In the genomic region with DNA sequence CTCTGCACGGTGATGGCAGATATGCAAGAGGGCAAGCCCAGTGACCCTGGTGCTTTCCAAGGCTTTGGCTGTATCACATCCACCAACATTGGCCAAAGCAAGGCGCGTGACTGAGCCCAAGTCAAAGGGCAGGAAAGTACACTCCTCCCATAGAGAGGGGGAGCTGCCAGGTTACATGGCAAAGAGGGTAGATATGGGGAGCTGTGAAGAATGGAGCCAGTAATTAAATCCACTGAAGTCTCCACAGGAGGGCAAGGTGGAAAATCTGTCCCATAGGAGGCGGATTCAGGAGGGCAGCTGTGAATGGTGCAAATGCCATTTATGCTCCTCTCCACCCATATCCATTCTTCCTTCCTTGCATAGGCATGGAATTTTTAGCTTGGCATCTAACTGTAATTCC, we compare ENCODE assay signal across 22 cellular contexts. TPM values are rescaled to one million over a fixed set of nuclear protein-coding genes. Genes with fewer than 3 reads are reported as not detected.
DNase-seq lines count a peak whose midpoint lies in the region; ATAC-seq, FAIRE-seq and TF ChIP-seq lines count a peak whose summit lies in the region.
"Had no signal": no experiment of that assay in that cellular context is flagged by ENCODE, and none has a peak within 500 bp of the region (broad histone marks: within the 10 kb centered on the region; RNA-seq: fewer than 3 reads in every experiment).

No MANE protein-coding gene starts in this region.

- TF ChIP-seq CTCF in C4-2B (conservative IDR thresholded peaks at IDR 0.05) (no peak), K562 (IDR thresholded peaks at IDR 0.05 in 2 of 3, conservative IDR thresholded peaks at IDR 0.05 in 1 of 3; ENCODE audit: insufficient read depth in 2 of 3, low read depth in 1 of 3, low read length in 3 of 3) (no peak), neural crest cell (conservative IDR thresholded peaks at IDR 0.05) (no peak)
- TF ChIP-seq CTCF in CD4-positive, alpha-beta T cell (IDR thresholded peaks at IDR 0.05) = no peak

- in situ Hi-C loops in K562 (cut with MboI) = no loop called here

- DNase-seq in NCI-H146 (lab: John Stamatoyannopoulos, UW) (peak; percentile 87), K562 (ENCODE audit: extremely low read depth in 1 of 4, low spot score in 3 of 4) (no peak), neural crest cell (ENCODE audit: low read depth, low spot score) (no peak), NCI-H1048 (lab: John Stamatoyannopoulos, UW) (no peak), NCI-H1105 (lab: John Stamatoyannopoulos, UW) (no peak)
- DNase-seq in CD4-positive, alpha-beta T cell = no peak
- DNase-seq: Caco-2; CD4-positive, CD25-positive, alpha-beta regulatory T cell; DMS79 treated with DMSO at 0.1 percent for 48 hours; GF-D8; GOT3; H7; HFFc6; IMR-90; KBM-7 had no signal

- CTCF ChIA-PET in K562 (lab: Yijun Ruan, JAX; ENCODE audit: low intra/inter-chr PET ratio) = no interaction called here
- CTCF ChIA-PET in CD4-positive, alpha-beta T cell (lab: Charles Lee) = no interaction called here

- POLR2A ChIA-PET in K562 (lab: Yijun Ruan, JAX) = interaction anchor here (1.2 to 1.4 kb wide), 2 partner anchors 7 to 32 kb away, joined by 3 to 4 read pairs; no protein-coding TSS in a partner anchor
- POLR2A ChIA-PET in CD4-positive, alpha-beta T cell (lab: Charles Lee) = no interaction called here

- ATAC-seq in K562 (no peak), GM19467 (IDR thresholded peaks at IDR 0.05; ENCODE audit: unreplicated experiment) (no peak)
- ATAC-seq in CD4-positive, alpha-beta T cell (ENCODE audit: poor library complexity) = no peak
- ATAC-seq: HCT116 had no signal

- no peaks in the 10 kb centered on the region for H3K9me3 ChIP-seq in K562 (replicated peaks; ENCODE audit: control insufficient read depth, insufficient read depth, low read depth, low read length)
- no peaks in the 10 kb centered on the region for H3K9me3 ChIP-seq in CD4-positive, alpha-beta T cell (ENCODE audit: control insufficient read depth, low read length)
- H3K9me3 ChIP-seq: BLaER1 treated with 17β-estradiol and CSF1 and Interleukin-3, amounts not matched to agents 10 nM and 100 nM; Caco-2 had no signal

- no peaks in the 10 kb centered on the region; a peak in 1 of 5 replicates for H3K4me1 ChIP-seq in K562 (replicated peaks in 1 of 2; ENCODE audit: control insufficient read depth in 2 of 2, insufficient read depth in 2 of 2, low read length in 2 of 2)
- H3K4me1 ChIP-seq: Caco-2 had no signal

- no peaks in the 10 kb centered on the region for H4K20me1 ChIP-seq in K562 (replicated peaks; ENCODE audit: control insufficient read depth, insufficient read depth, low read length)
- H4K20me1 ChIP-seq: BLaER1 treated with 17β-estradiol and CSF1 and Interleukin-3, amounts not matched to agents 10 nM and 100 nM had no signal

- no peaks in the 10 kb centered on the region for H3K27me3 Mint-ChIP-seq in neural crest cell (ENCODE audit: low read depth)
- peaks cover 14% of the 10 kb centered on the region for H3K27me3 Mint-ChIP-seq in CD4-positive, alpha-beta T cell

- TF ChIP-seq EP300 in K562 (IDR thresholded peaks at IDR 0.05; ENCODE audit: low read length) = no peak

- FAIRE-seq in K562 (lab: Jason Lieb, UNC) = peak; percentile 11
- FAIRE-seq: D721Med, HTR-8/SVneo had no signal

- no peak overlapping the region for H2AFZ ChIP-seq in K562 (ENCODE audit: low read depth, low read length)

- H3K9ac ChIP-seq in K562 (ENCODE audit: insufficient read depth in 1 of 2, low read depth in 2 of 2, low read length in 2 of 2) = no peak overlapping the region
- H3K9ac ChIP-seq: BLaER1 treated with 17β-estradiol and CSF1 and Interleukin-3, amounts not matched to agents 10 nM and 100 nM had no signal

- no peak overlapping the region for H3K4me3 ChIP-seq in K562
- H3K4me3 ChIP-seq: BLaER1 treated with 17β-estradiol and CSF1 and Interleukin-3, amounts not matched to agents 10 nM and 100 nM had no signal

- no peaks in the 10 kb centered on the region for H3K9me1 ChIP-seq in K562 (ENCODE audit: control insufficient read depth, insufficient read depth, low read length)

- no peaks in the 10 kb centered on the region for H3K36me3 ChIP-seq in K562 (ENCODE audit: control insufficient read depth, insufficient read depth, low read length)
- H3K36me3 ChIP-seq: BLaER1 treated with 17β-estradiol and CSF1 and Interleukin-3, amounts not matched to agents 10 nM and 100 nM had no signal

- H3K27ac ChIP-seq in C4-2B = peak overlapping the region; percentile 5; the same call in 1 of the 2 replicates
- H3K27ac ChIP-seq in K562 (ENCODE audit: extremely low read depth, low read depth, low read length) = no peak overlapping the region
- H3K27ac ChIP-seq in CD4-positive, alpha-beta T cell (ENCODE audit: low read depth, low read length) = no peak overlapping the region
- H3K27ac ChIP-seq: BLaER1 treated with 17β-estradiol and CSF1 and Interleukin-3, amounts not matched to agents 10 nM and 100 nM had no signal

- TF ChIP-seq RAD21 in K562 (CRISPR knock-in tag; conservative IDR thresholded peaks at IDR 0.05 in 1 of 2, IDR thresholded peaks at IDR 0.05 in 1 of 2) = no peak

- no peak overlapping the region for H3K4me3 Mint-ChIP-seq in neural crest cell
- H3K4me3 Mint-ChIP-seq in CD4-positive, alpha-beta T cell = no peak overlapping the region
- H3K4me3 Mint-ChIP-seq: B cell; CD4-positive, CD25-positive, alpha-beta regulatory T cell; HFFc6 had no signal

- H3K27me3 ChIP-seq in K562 (ENCODE audit: control insufficient read depth in 2 of 2, insufficient read depth in 2 of 2, low read length in 2 of 2) = peaks cover 29 to 30% of the 10 kb centered on the region in 2 experiments; a peak in 4 of 5 replicates
- H3K27me3 ChIP-seq in CD4-positive, alpha-beta T cell (ENCODE audit: control insufficient read depth, insufficient read depth, low read length) = peaks cover 5% of the 10 kb centered on the region
- H3K27me3 ChIP-seq: BLaER1 treated with 17β-estradiol and CSF1 and Interleukin-3, amounts not matched to agents 10 nM and 100 nM had no signal

- no TSS peak for BruUV-seq in K562 (replicated peaks; lab: Mats Ljungman, UMichigan)

- WGBS in K562 (ENCODE audit: insufficient coverage, low coverage, missing lambda C conversion rate) = 0% methylated on average over 4 of the region's 4 CpGs

- intact Hi-C loops in K562 (cut with micrococcal nuclease) = no loop called here
- intact Hi-C loops in CD4-positive, alpha-beta T cell (cut with DNase I, micrococcal nuclease) = no loop called here

- H3K27ac Mint-ChIP-seq in neural crest cell (ENCODE audit: unreplicated experiment) = peak overlapping the region; percentile 13
- H3K27ac Mint-ChIP-seq in CD4-positive, alpha-beta T cell = no peak overlapping the region
- H3K27ac Mint-ChIP-seq: B cell, HFFc6 had no signal

- H3K9me3 Mint-ChIP-seq in neural crest cell = peaks cover 4% of the 10 kb centered on the region
- no peaks in the 10 kb centered on the region for H3K9me3 Mint-ChIP-seq in CD4-positive, alpha-beta T cell
- H3K9me3 Mint-ChIP-seq: HFFc6 had no signal

- no peaks in the 10 kb centered on the region for H3K36me3 Mint-ChIP-seq in neural crest cell (ENCODE audit: low read depth)
- H3K36me3 Mint-ChIP-seq in CD4-positive, alpha-beta T cell (ENCODE audit: low read depth) = no peaks in the 10 kb centered on the region
- H3K36me3 Mint-ChIP-seq: CD4-positive, CD25-positive, alpha-beta regulatory T cell had no signal

- no peak for TF ChIP-seq POLR2A in K562 (conservative IDR thresholded peaks at IDR 0.05)

- no peak overlapping the region for H3K4me2 ChIP-seq in K562 (ENCODE audit: insufficient read depth, low read length)
- H3K4me2 ChIP-seq: BLaER1 treated with 17β-estradiol and CSF1 and Interleukin-3, amounts not matched to agents 10 nM and 100 nM had no signal

- peaks cover 23% of the 10 kb centered on the region for H3K4me1 Mint-ChIP-seq in neural crest cell
- H3K4me1 Mint-ChIP-seq in CD4-positive, alpha-beta T cell (ENCODE audit: low read depth) = no peaks in the 10 kb centered on the region
- H3K4me1 Mint-ChIP-seq: B cell; CD4-positive, CD25-positive, alpha-beta regulatory T cell had no signal

- no peaks in the 10 kb centered on the region for H3K79me2 ChIP-seq in K562 (ENCODE audit: control insufficient read depth, insufficient read depth, low read length)

TF ChIP-seq in K562, 482 proteins besides CTCF, POLR2A, EP300 and RAD21 (continues in another document):
- TF ChIP-seq ZC3H11A (IDR thresholded peaks at IDR 0.05; ENCODE audit: low read depth, low read length) (no peak), ARNT (IDR thresholded peaks at IDR 0.05) (no peak), ZNF143 (CRISPR knock-in tag; IDR thresholded peaks at IDR 0.05) (no peak), KLF1 (tag; IDR thresholded peaks at IDR 0.05) (no peak), ETV1 (tag; conservative IDR thresholded peaks at IDR 0.05; ENCODE audit: low read depth) (no peak), MTA2 (IDR thresholded peaks at IDR 0.05; ENCODE audit: low read depth) (no peak)
- TF ChIP-seq, protein P1, sequence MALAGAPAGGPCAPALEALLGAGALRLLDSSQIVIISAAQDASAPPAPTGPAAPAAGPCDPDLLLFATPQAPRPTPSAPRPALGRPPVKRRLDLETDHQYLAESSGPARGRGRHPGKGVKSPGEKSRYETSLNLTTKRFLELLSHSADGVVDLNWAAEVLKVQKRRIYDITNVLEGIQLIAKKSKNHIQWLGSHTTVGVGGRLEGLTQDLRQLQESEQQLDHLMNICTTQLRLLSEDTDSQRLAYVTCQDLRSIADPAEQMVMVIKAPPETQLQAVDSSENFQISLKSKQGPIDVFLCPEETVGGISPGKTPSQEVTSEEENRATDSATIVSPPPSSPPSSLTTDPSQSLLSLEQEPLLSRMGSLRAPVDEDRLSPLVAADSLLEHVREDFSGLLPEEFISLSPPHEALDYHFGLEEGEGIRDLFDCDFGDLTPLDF (CRISPR knock-in tag; IDR thresholded peaks at IDR 0.05) = no peak

RNA-seq across cellular contexts. Expression of gene THOC1, which starts 44.6 kb away (rescaled TPM):
- 140 and 675 TPM in 2 replicates for total RNA-seq in K562 (2011; cell fraction: chromatin; rRNA removed; ENCODE audit: low replicate concordance)
- 80.2 and 115 TPM in 2 replicates for total RNA-seq in K562 (2011; cell fraction: nucleolus; rRNA removed)
- 243 and 305 TPM in 2 replicates for total RNA-seq in K562 (2011; cell fraction: nucleoplasm; rRNA removed)
- total RNA-seq in K562 (2014; rRNA removed) (70.9 and 77.6 TPM in 2 replicates), K562 (2014; rRNA removed; fragmentation: Illumina TruSeq; extraction: Trizol) (136 and 149 TPM in 2 replicates), K562 (2015; rRNA removed; fragmentation: Illumina TruSeq; extraction: Trizol) (116 and 120 TPM in 2 replicates), K562 (2021) (66.3 and 71.1 TPM in 2 replicates), neural crest cell (77.5 and 77.9 TPM in 2 replicates)
- polyA plus RNA-seq in K562 (2011; rRNA removed) (143 and 150 TPM in 2 replicates), K562 (2014; fragmentation: Illumina TruSeq; extraction: Trizol) (83.6 and 106 TPM in 2 replicates), K562 (2014; fragmentation: Nextera tagmentation; extraction: Ambion mirVana) (100 to 1,000 TPM in 1 of 2 experiments, 10 to 100 TPM in 1; 87.1 to 139 TPM), K562 (2014; rRNA removed) (88.4 and 107 TPM in 2 replicates)
- polyA plus RNA-seq in K562 (2011; cell fraction: cytosol; rRNA removed) = 6.6 and 22.6 TPM in 2 replicates
- 110 and 238 TPM in 2 replicates for polyA plus RNA-seq in K562 (2011; cell fraction: nucleus; rRNA removed)
- 51.4 and 58.9 TPM in 2 replicates for polyA plus RNA-seq in K562 (2012)
- polyA minus RNA-seq in K562 (2011; rRNA and poly(A)+ RNA removed) = 168 and 237 TPM in 2 replicates
- polyA minus RNA-seq in K562 (2011; cell fraction: cytosol; rRNA and poly(A)+ RNA removed) = 23.7 and 28.0 TPM in 2 replicates
- 139 and 282 TPM in 2 replicates for polyA minus RNA-seq in K562 (2011; cell fraction: nucleus; rRNA and poly(A)+ RNA removed)
- 10 to 100 TPM; 92.9 to 96.5 TPM for total RNA-seq in CD4-positive, alpha-beta T cell
